In the genomic region with DNA sequence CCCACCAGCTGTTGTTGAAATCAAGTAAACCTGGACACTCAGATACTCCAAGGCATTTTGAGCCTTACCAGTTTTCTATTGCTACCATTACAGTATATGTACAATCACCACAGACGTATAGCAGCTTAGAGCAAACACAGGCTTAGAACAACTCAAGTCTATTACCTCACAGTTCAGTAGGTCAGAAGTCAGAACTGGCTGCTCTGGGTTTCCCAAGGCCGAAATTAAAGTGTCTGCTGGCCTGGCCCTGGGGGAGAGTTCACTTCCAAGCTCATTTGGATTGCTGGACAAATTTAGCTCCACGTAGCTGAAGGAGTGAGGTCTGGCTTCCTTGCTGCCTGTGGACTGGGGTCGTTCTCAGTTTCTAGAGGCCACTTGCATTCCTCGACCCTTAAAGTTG, we compare ENCODE assay signal across 16 cellular contexts.
DNase-seq lines count a peak whose midpoint lies in the region; ATAC-seq and TF ChIP-seq lines count a peak whose summit lies in the region.
"Had no signal": no experiment of that assay in that cellular context is flagged by ENCODE, and none has a peak within 500 bp of the region (broad histone marks: within the 10 kb centered on the region; RNA-seq: fewer than 3 reads in every experiment).

No MANE protein-coding gene starts in this region.

- peak overlapping the region in 1 of 10 donors; percentile 8 for H3K27ac ChIP-seq in heart right ventricle
- H3K27ac ChIP-seq in mesenchymal stem cell (ENCODE audit: low read length, poor library complexity, severe bottlenecking) = no peak overlapping the region
- H3K27ac ChIP-seq in upper lobe of right lung = peak overlapping the region; percentile 14

- DNase-seq in adipocyte (ENCODE audit: low read depth) = no peak
- peak; percentile 9 to 11 for DNase-seq in heart right ventricle
- peak; percentile 5 for DNase-seq in mesenchymal stem cell
- DNase-seq in upper lobe of right lung = no peak
- no peak for DNase-seq in GM13977 (ENCODE audit: low spot score)
- DNase-seq in kidney tubule cell (ENCODE audit: low spot score) = no peak
- DNase-seq in DMS 273 (lab: John Stamatoyannopoulos, UW; ENCODE audit: unreplicated experiment) = no peak
- DNase-seq: ACHN; Calu3; CD4-positive, alpha-beta T cell; DMS79 treated with DMSO at 0.1 percent for 48 hours; KBM-7; NCI-H1436 treated with DMSO at 0.1 percent for 48 hours; NCI-H2081 treated with DMSO at 0.1 percent for 48 hours; NCI-H524 had no signal

- TF ChIP-seq CTCF in heart right ventricle (IDR thresholded peaks at IDR 0.05) (no peak), upper lobe of right lung (IDR thresholded peaks at IDR 0.05) (no peak), GM13977 (IDR thresholded peaks at IDR 0.05; ENCODE audit: extremely low read depth, insufficient read depth, missing control alignments) (no peak)

- no peak overlapping the region for H3K23ac ChIP-seq in mesenchymal stem cell (ENCODE audit: low read length in 2 of 2)

- in situ Hi-C loops in GM13977 (cut with MboI; ENCODE audit: low pct_unique_long_range_greater_than_20kb, low sequenced_read_pairs, unreplicated experiment) = no loop called here

- H2AK5ac ChIP-seq in mesenchymal stem cell (ENCODE audit: low read length, severe bottlenecking) = no peak overlapping the region

- H2BK12ac ChIP-seq in mesenchymal stem cell (ENCODE audit: low read length in 2 of 2) = no peak overlapping the region

- H3K4me2 ChIP-seq in mesenchymal stem cell (ENCODE audit: low read length, poor library complexity, severe bottlenecking) = no peak overlapping the region

- no peak overlapping the region for H2AFZ ChIP-seq in mesenchymal stem cell (ENCODE audit: low read depth, low read length)

- WGBS in heart right ventricle, 2 donors = 42 to 43% methylated on average over 5 of the region's 5 CpGs
- WGBS in mesenchymal stem cell = 40% methylated on average over 4 of the region's 5 CpGs

- H4K8ac ChIP-seq in mesenchymal stem cell (ENCODE audit: low read length) = no peak overlapping the region

- H3K18ac ChIP-seq in mesenchymal stem cell (ENCODE audit: low read depth in 1 of 2, low read length in 2 of 2) = no peak overlapping the region

- H2BK5ac ChIP-seq in mesenchymal stem cell (ENCODE audit: low read depth, low read length, poor library complexity, severe bottlenecking) = no peak overlapping the region

- ATAC-seq in heart right ventricle = peak in 7 of 8 donors; percentile 33 to 74 (median 52)
- no peak for ATAC-seq in upper lobe of right lung
- ATAC-seq: HCT116 had no signal

- H3K4me1 ChIP-seq in adipocyte (ENCODE audit: control insufficient read depth, insufficient read depth, low read length) (peaks cover 37% of the 10 kb centered on the region), heart right ventricle (peaks cover 0 to 17% (median 6%) of the 10 kb centered on the region in 9 donors), mesenchymal stem cell (ENCODE audit: control insufficient read depth, insufficient read depth, low read depth, low read length) (peaks cover 2% of the 10 kb centered on the region), upper lobe of right lung (no peaks in the 10 kb centered on the region)

- H3K4ac ChIP-seq in mesenchymal stem cell (ENCODE audit: low read depth in 1 of 2, low read length in 2 of 2) = no peak overlapping the region

- H3K14ac ChIP-seq in mesenchymal stem cell (ENCODE audit: low read length in 2 of 2) = no peak overlapping the region

- H3K79me1 ChIP-seq in mesenchymal stem cell (replicated peaks; ENCODE audit: low read length, poor library complexity, severe bottlenecking) = no peaks in the 10 kb centered on the region

- no peaks in the 10 kb centered on the region for H3K27me3 ChIP-seq in adipocyte (replicated peaks; ENCODE audit: control insufficient read depth, insufficient read depth, low read length)
- H3K27me3 ChIP-seq in heart right ventricle = no peaks in the 10 kb centered on the region
- no peaks in the 10 kb centered on the region for H3K27me3 ChIP-seq in mesenchymal stem cell (ENCODE audit: control insufficient read depth in 1 of 2, insufficient read depth in 1 of 2, low read length in 2 of 2)
- H3K27me3 ChIP-seq in upper lobe of right lung = no peaks in the 10 kb centered on the region

- H2BK15ac ChIP-seq in mesenchymal stem cell (ENCODE audit: low read depth, poor library complexity, severe bottlenecking) = no peak overlapping the region

- H3K36me3 ChIP-seq in adipocyte (ENCODE audit: control insufficient read depth, insufficient read depth, low read length, severe bottlenecking) (no peaks in the 10 kb centered on the region), heart right ventricle (no peaks in the 10 kb centered on the region), mesenchymal stem cell (ENCODE audit: control insufficient read depth in 1 of 2, insufficient read depth in 2 of 2, low read depth in 1 of 2, low read length in 2 of 2) (no peaks in the 10 kb centered on the region), upper lobe of right lung (no peaks in the 10 kb centered on the region)

- H3K9ac ChIP-seq in adipocyte (ENCODE audit: low read length) (peak overlapping the region; percentile 62), mesenchymal stem cell (ENCODE audit: low read length) (no peak overlapping the region)

- no peaks in the 10 kb centered on the region for H3K9me3 ChIP-seq in adipocyte (ENCODE audit: control insufficient read depth, low read length)
- H3K9me3 ChIP-seq in heart right ventricle = no peaks in the 10 kb centered on the region
- no peaks in the 10 kb centered on the region for H3K9me3 ChIP-seq in mesenchymal stem cell (ENCODE audit: control insufficient read depth, low read length)
- H3K9me3 ChIP-seq in upper lobe of right lung = no peaks in the 10 kb centered on the region

- intact Hi-C loops in heart right ventricle (cut with DNase I) = no loop called here
- intact Hi-C loops in upper lobe of right lung (cut with DNase I) = no loop called here

- H2BK120ac ChIP-seq in mesenchymal stem cell (ENCODE audit: low read depth, low read length) = no peak overlapping the region

- H4K91ac ChIP-seq in mesenchymal stem cell (ENCODE audit: low read length) = no peak overlapping the region

- H3K4me3 ChIP-seq in adipocyte (ENCODE audit: low read length) = peak overlapping the region; percentile 41
- H3K4me3 ChIP-seq in heart right ventricle = no peak overlapping the region
- H3K4me3 ChIP-seq in mesenchymal stem cell (ENCODE audit: insufficient read depth in 1 of 2, low read depth in 1 of 2, low read length in 2 of 2) = no peak overlapping the region
- H3K4me3 ChIP-seq in upper lobe of right lung = no peak overlapping the region

Comparison
In these comparisons a context has a peak if more than half of its experiments do, and no peak if none do; other contexts are left out.
1. DNase-seq: peak in heart right ventricle (2 of 2) and mesenchymal stem cell (single experiment); none in adipocyte (single experiment), upper lobe of right lung (single experiment), GM13977 (single experiment), kidney tubule cell (single experiment) and DMS 273 (single experiment).